8 cellular contexts compared by ENCODE assay signal in the genomic region with DNA sequence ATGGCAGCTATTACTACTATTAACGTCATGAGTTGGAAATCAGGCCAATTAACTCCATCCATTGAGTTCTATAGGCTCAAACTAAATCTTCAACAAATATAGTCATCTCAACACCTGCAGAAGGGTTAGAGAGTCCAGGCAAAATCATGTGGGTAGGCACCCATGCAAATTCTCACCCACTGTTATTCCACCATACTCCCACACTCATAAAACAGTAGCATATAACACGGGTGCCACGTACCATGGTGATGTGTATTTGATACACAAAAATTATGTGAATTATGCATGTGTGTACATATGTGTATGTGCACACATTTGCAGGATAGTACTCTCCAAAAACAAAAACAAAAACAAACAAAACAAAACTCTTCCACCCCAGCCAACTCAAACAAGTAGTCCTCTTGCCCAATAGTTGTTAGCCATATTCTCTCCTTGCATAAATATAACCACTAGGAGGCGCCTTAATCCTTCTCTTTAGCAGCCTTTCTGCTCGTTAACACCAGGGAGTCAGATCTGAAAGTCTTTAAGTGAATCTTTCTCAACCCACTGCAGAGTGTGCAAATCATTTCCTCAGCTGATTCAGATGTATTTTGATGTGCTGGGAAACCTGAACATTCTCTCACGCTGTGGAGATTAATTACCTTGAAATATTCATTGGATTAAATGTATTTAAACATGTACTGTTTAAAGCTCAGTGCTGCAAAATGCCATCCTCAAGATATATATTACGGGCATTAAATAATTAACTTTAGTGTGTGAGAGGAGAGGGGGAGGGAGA. TPM values are rescaled to one million over a fixed set of nuclear protein-coding genes. Genes with fewer than 3 reads are reported as not detected.
A peak's percentile ranks its signal among the peaks of the same experiment; 100 is the strongest.
DNase-seq lines count a peak whose midpoint lies in the region; ATAC-seq and TF ChIP-seq lines count a peak whose summit lies in the region.

No MANE protein-coding gene starts in this region.

- H3K4me1 ChIP-seq in OCI-LY7 (ENCODE audit: insufficient read depth, low read length, poor library complexity, severe bottlenecking) (no peaks in the 10 kb centered on the region), upper lobe of left lung (no peaks in the 10 kb centered on the region)

- H3K4me2 ChIP-seq in OCI-LY7 (ENCODE audit: low read length) = no peak overlapping the region

- WGBS in upper lobe of left lung, 2 donors = 45 to 49% methylated on average over 7 of the region's 7 CpGs

- TF ChIP-seq POLR2A in upper lobe of left lung (IDR thresholded peaks at IDR 0.05) = no peak

- no peak overlapping the region for H3K4me3 ChIP-seq in LNCaP clone FGC (ENCODE audit: low read depth, low read length)
- no peak overlapping the region for H3K4me3 ChIP-seq in OCI-LY7 (ENCODE audit: low read depth, low read length, poor library complexity, severe bottlenecking)
- no peak overlapping the region for H3K4me3 ChIP-seq in upper lobe of left lung

- POLR2A ChIA-PET in OCI-LY7 (lab: Charles Lee) = no interaction called here

- H3K9me3 ChIP-seq in OCI-LY7 (ENCODE audit: low read length) (no peaks in the 10 kb centered on the region), upper lobe of left lung (no peaks in the 10 kb centered on the region)

- peak; percentile 34 for DNase-seq in GM04503 (ENCODE audit: low read depth)
- DNase-seq in LNCaP clone FGC (ENCODE audit: low read depth) = peak; percentile 64
- DNase-seq in OCI-LY7 (ENCODE audit: low spot score) = peak; percentile 70
- DNase-seq in cerebellum (ENCODE audit: low spot score) = peak; percentile 52
- no peak for DNase-seq in left lobe of liver (ENCODE audit: low spot score)
- no peak for DNase-seq in upper lobe of left lung
- no peak for DNase-seq in ecto neural progenitor cell (ENCODE audit: low spot score)

- intact Hi-C loops in OCI-LY7 (cut with micrococcal nuclease; ENCODE audit: unreplicated experiment) = loop anchor here (1.0 to 5.0 kb wide), 3 partner anchors 135 to 1435 kb away; no protein-coding TSS in a partner anchor

- TF ChIP-seq CTCF in LNCaP clone FGC (IDR thresholded peaks at IDR 0.05; ENCODE audit: control insufficient read depth, extremely low read depth, insufficient read depth) = peak; percentile 80
- peak; percentile 90 for TF ChIP-seq CTCF in OCI-LY7 (conservative IDR thresholded peaks at IDR 0.05; ENCODE audit: low read length)
- TF ChIP-seq CTCF in upper lobe of left lung (IDR thresholded peaks at IDR 0.05) = peak; percentile 62 to 86 (median 76)

- no peaks in the 10 kb centered on the region for H3K9me2 ChIP-seq in OCI-LY7 (ENCODE audit: insufficient read depth, low read length)

- no peak overlapping the region for H2AFZ ChIP-seq in OCI-LY7 (ENCODE audit: low read length)

- H3K79me2 ChIP-seq in OCI-LY7 (ENCODE audit: insufficient read depth, low read depth, low read length) = no peaks in the 10 kb centered on the region

- H3K27ac ChIP-seq in OCI-LY7 (ENCODE audit: low read depth, low read length, poor library complexity, severe bottlenecking) = no peak overlapping the region
- no peak overlapping the region for H3K27ac ChIP-seq in upper lobe of left lung

- peak; percentile 59 for ATAC-seq in GM21737 (IDR thresholded peaks at IDR 0.05; ENCODE audit: unreplicated experiment)
- ATAC-seq in left lobe of liver = peak; percentile 99
- ATAC-seq in upper lobe of left lung (ENCODE audit: low FRiP score in 2 of 2) = peak in 1 of 2 donors; percentile 88

- no peak for TF ChIP-seq EP300 in upper lobe of left lung (IDR thresholded peaks at IDR 0.05)

- no peaks in the 10 kb centered on the region for H3K27me3 ChIP-seq in upper lobe of left lung

- CTCF ChIA-PET in OCI-LY7 (lab: Charles Lee; ENCODE audit: unreplicated experiment) = no interaction called here

- H3K36me3 ChIP-seq in OCI-LY7 (ENCODE audit: insufficient read depth, low read length) (no peaks in the 10 kb centered on the region), upper lobe of left lung (peaks cover 0 to 16% (median 0%) of the 10 kb centered on the region in 4 donors)

- H4K20me1 ChIP-seq in OCI-LY7 (ENCODE audit: insufficient read depth, low read length) = no peaks in the 10 kb centered on the region

- no TSS peak for BruUV-seq in OCI-LY7 (replicated peaks; lab: Mats Ljungman, UMichigan)

RNA-seq across cellular contexts. Expression of a gene that starts 38.0 kb away (rescaled TPM):
- total RNA-seq in OCI-LY7 (2014; rRNA removed; shearing (Covaris generic)) = 67.9 and 73.1 TPM in 2 replicates
- total RNA-seq in OCI-LY7 (2022) (105 and 106 TPM in 2 replicates), cerebellum (79.3 TPM), left lobe of liver (60.0 TPM), upper lobe of left lung (100 to 1,000 TPM in 3 of 6 donors, 10 to 100 TPM in 3; 49.2 to 121 (median 102) TPM)

RNA-seq across cellular contexts. Expression of a gene that starts 48.8 kb away (rescaled TPM):
- not detected in 2 replicates for total RNA-seq in OCI-LY7 (2014; rRNA removed; shearing (Covaris generic))
- total RNA-seq in OCI-LY7 (2022) (not detected in 2 replicates), cerebellum (not detected), left lobe of liver (not detected), upper lobe of left lung (1 to 10 TPM in 2 of 6 donors, under 1 TPM in 2, not detected in 2; 0.64 to 4.4 (median 1.1) TPM)

Comparison
In these comparisons a context has a peak if more than half of its experiments do, and no peak if none do; other contexts are left out.
1. DNase-seq: peak in GM04503 (single experiment), LNCaP clone FGC (single experiment), OCI-LY7 (single experiment) and cerebellum (single experiment); none in left lobe of liver (single experiment), upper lobe of left lung (0 of 2) and ecto neural progenitor cell (single experiment).
2. Peak in every context shown above with its lines, with median percentiles within 50 percentile points of each other: CTCF ChIP-seq.